ENCODE assay signal across 8 cellular contexts in genomic region chr10:104120512-104120902, GRCh38. TPM values are rescaled to one million over a fixed set of nuclear protein-coding genes. Genes with fewer than 3 reads are reported as not detected.
DNase-seq lines count a peak whose midpoint lies in the region; ATAC-seq, FAIRE-seq and TF ChIP-seq lines count a peak whose summit lies in the region.

No MANE protein-coding gene starts in this region.

- intact Hi-C loops in HepG2 (cut with micrococcal nuclease; ENCODE audit: unreplicated experiment) = loop anchor here (2.0 to 10.0 kb wide), 6 partner anchors 68 to 227 kb away; partner anchors contain the start of genes GSTO1, SLK and STN1

- peak overlapping the region; percentile 66 for H2AFZ ChIP-seq in HepG2 (ENCODE audit: low read length)

- H3K9ac ChIP-seq in HepG2 (ENCODE audit: insufficient read depth, low read depth, low read length) = peak overlapping the region; percentile 94; the same call in 1 of the 2 replicates

- H3K4me1 ChIP-seq in HepG2 (ENCODE audit: insufficient read depth, low read length) = peaks cover 23% of the 10 kb centered on the region
- H3K4me1 ChIP-seq in thoracic aorta (ENCODE audit: control insufficient read depth in 1 of 2, low read depth in 2 of 2) = peaks cover 17 to 21% of the 10 kb centered on the region in 2 donors

- no peaks in the 10 kb centered on the region for H3K36me3 ChIP-seq in HepG2 (replicated peaks in 1 of 2; ENCODE audit: control insufficient read depth in 1 of 2, insufficient read depth in 2 of 2, low read length in 2 of 2)
- no peaks in the 10 kb centered on the region for H3K36me3 ChIP-seq in thoracic aorta

- FAIRE-seq in HepG2 (lab: Jason Lieb, UNC) = no peak

- TF ChIP-seq RAD21 in HepG2 (CRISPR knock-in tag; IDR thresholded peaks at IDR 0.05) = no peak

- TF ChIP-seq CTCF in HepG2 (CRISPR knock-in tag; IDR thresholded peaks at IDR 0.05) (no peak), thoracic aorta (IDR thresholded peaks at IDR 0.05) (no peak)

- no peaks in the 10 kb centered on the region for H3K79me2 ChIP-seq in HepG2 (ENCODE audit: insufficient read depth, low read length)

- H3K9me3 ChIP-seq in HepG2 (ENCODE audit: low read length) = no peaks in the 10 kb centered on the region
- no peaks in the 10 kb centered on the region for H3K9me3 ChIP-seq in thoracic aorta

- peaks cover 28% of the 10 kb centered on the region for H3K36me3 Mint-ChIP-seq in activated T-cell treated with anti-CD3 and anti-CD28 coated beads, Interleukin-2, amount 50 U/mL, for 24 hours (ENCODE audit: low read depth)

- H3K9me3 Mint-ChIP-seq in activated T-cell treated with anti-CD3 and anti-CD28 coated beads, Interleukin-2, amount 50 U/mL, for 24 hours = no peaks in the 10 kb centered on the region

- peak overlapping the region; percentile 76 for H3K27ac ChIP-seq in adipose tissue (ENCODE audit: low read depth, low read length)
- peak overlapping the region; percentile 98 for H3K27ac ChIP-seq in HepG2 (ENCODE audit: extremely low read length, insufficient read depth, low read length)
- H3K27ac ChIP-seq in thoracic aorta = peak overlapping the region; percentile 98

- peak overlapping the region; percentile 94 for H3K4me2 ChIP-seq in HepG2 (ENCODE audit: low read depth, low read length)

- POLR2A ChIA-PET in HepG2 (lab: Yijun Ruan, JAX) = interaction anchor here (0.8 to 2.2 kb wide), 7 partner anchors 10 to 158 kb away, joined by 3 to 16 read pairs (median 5); partner anchors contain the start of gene CFAP43

- CTCF ChIA-PET in HepG2 (lab: Yijun Ruan, JAX; ENCODE audit: low intra/inter-chr PET ratio, low total read pairs) = no interaction called here

- H4K20me1 ChIP-seq in HepG2 (ENCODE audit: insufficient read depth, low read length) = no peaks in the 10 kb centered on the region

- DNase-seq in activated T-cell treated with anti-CD3 and anti-CD28 coated beads, Interleukin-2, amount 50 U/mL, for 24 hours = no peak
- no peak for DNase-seq in activated T-cell treated with anti-CD3 and anti-CD28 coated beads, Interleukin-2, amount 50 U/mL, for 1 hour
- no peak for DNase-seq in HepG2 (ENCODE audit: low spot score)
- no peak for DNase-seq in thoracic aorta (ENCODE audit: low spot score)
- no peak for DNase-seq in stimulated activated CD4-positive, alpha-beta T cell treated with anti-CD3 and anti-CD28 coated beads, Interleukin-15, amount 100 ng/mL, for 24 hours
- DNase-seq in EL = no peak

- H3K4me3 Mint-ChIP-seq in activated T-cell treated with anti-CD3 and anti-CD28 coated beads, Interleukin-2, amount 50 U/mL, for 24 hours = peak overlapping the region; percentile 92

- H3K27me3 ChIP-seq in HepG2 (ENCODE audit: control insufficient read depth in 1 of 2, insufficient read depth in 2 of 2, low read length in 2 of 2) (peaks cover 0 to 2% of the 10 kb centered on the region in 2 experiments; a peak in 1 of 5 replicates), thoracic aorta (replicated peaks; ENCODE audit: insufficient read depth) (no peaks in the 10 kb centered on the region)

- peak overlapping the region; percentile 99 for H3K27ac Mint-ChIP-seq in activated T-cell treated with anti-CD3 and anti-CD28 coated beads, Interleukin-2, amount 50 U/mL, for 24 hours

- in situ Hi-C loops in HepG2 (cut with HindIII; ENCODE audit: extremely low pct_ligation_motif_present, low pct_unique_long_range_greater_than_20kb) = loop anchor here (5.0 kb wide), 1 partner anchor 233 kb away; no protein-coding TSS in a partner anchor

- TF ChIP-seq POLR2A in HepG2 (IDR thresholded peaks at IDR 0.05; ENCODE audit: insufficient read depth in 1 of 2, low read depth in 2 of 2, low read length in 2 of 2) = no peak

- H3K4me1 Mint-ChIP-seq in activated T-cell treated with anti-CD3 and anti-CD28 coated beads, Interleukin-2, amount 50 U/mL, for 24 hours (ENCODE audit: low read depth) = peaks cover 54% of the 10 kb centered on the region

- TF ChIP-seq EP300 in HepG2 (IDR thresholded peaks at IDR 0.05; ENCODE audit: low read depth in 2 of 2, low read length in 2 of 2) (no peak), HepG2 (CRISPR knock-in tag; IDR thresholded peaks at IDR 0.05; ENCODE audit: borderline replicate concordance) (no peak)

- H3K4me3 ChIP-seq in HepG2 (replicated peaks in 1 of 3; ENCODE audit: insufficient read depth in 1 of 3, low read depth in 2 of 3, low read length in 3 of 3) (peak overlapping the region; percentile 70 to 87 (median 78); a peak in 5 of 6 replicates), thoracic aorta (peak overlapping the region; percentile 87)

- no peaks in the 10 kb centered on the region for H3K27me3 Mint-ChIP-seq in activated T-cell treated with anti-CD3 and anti-CD28 coated beads, Interleukin-2, amount 50 U/mL, for 24 hours

- no TSS peak for BruUV-seq in HepG2 (replicated peaks; lab: Mats Ljungman, UMichigan)

- WGBS in adipose tissue, 3 donors = 22 to 47% (median 37%) methylated on average over 2 of the region's 2 CpGs
- 31% methylated on average over 2 of the region's 2 CpGs for WGBS in HepG2 (ENCODE audit: low lambda C conversion rate)

- ATAC-seq in HepG2 = no peak
- no peak for ATAC-seq in thoracic aorta (ENCODE audit: insufficient number of reproducible peaks, low FRiP score, low read depth)
- ATAC-seq in GM21423 (IDR thresholded peaks at IDR 0.05; ENCODE audit: unreplicated experiment) = no peak

TF ChIP-seq in HepG2, 621 proteins besides CTCF, POLR2A, EP300 and RAD21:
- TF ChIP-seq EHMT2 (IDR thresholded peaks at IDR 0.05; ENCODE audit: borderline replicate concordance, low read depth, low read length) = 0 out of 2 replicates have a peak, but pooled peaks have one; percentile 22
- no peak for TF ChIP-seq ZNF773 (CRISPR knock-in tag; IDR thresholded peaks at IDR 0.05; ENCODE audit: borderline replicate concordance)

RNA-seq across cellular contexts. Expression of gene SFR1, which starts 1.5 kb away (rescaled TPM):
- polyA plus RNA-seq in adipose tissue (1 to 10 TPM; 3.3 to 9.6 (median 4.2) TPM), HepG2 (2011; rRNA removed) (1.6 and 2.2 TPM in 2 replicates)
- total RNA-seq in HepG2 (2016; rRNA removed; fragmentation: Illumina TruSeq; extraction: Trizol) (6.1 and 6.9 TPM in 2 replicates), thoracic aorta (1 to 10 TPM; 4.9 to 7.4 TPM)
- 4.1 and 4.3 TPM in 2 replicates for total RNA-seq in HepG2 (2016; cell fraction: cytosol; rRNA removed; fragmentation: Illumina TruSeq; extraction: Trizol; ENCODE audit: low read depth)
- 7.2 and 7.6 TPM in 2 replicates for total RNA-seq in HepG2 (2016; cell fraction: insoluble cytoplasmic fraction; rRNA removed; fragmentation: Illumina TruSeq; extraction: Trizol)
- 4.9 and 7.0 TPM in 2 replicates for total RNA-seq in HepG2 (2016; cell fraction: membrane; rRNA removed; fragmentation: Illumina TruSeq; extraction: Trizol)
- total RNA-seq in HepG2 (2016; cell fraction: nucleus; rRNA removed; fragmentation: Illumina TruSeq; extraction: Trizol) = 5.2 and 7.4 TPM in 2 replicates
- polyA plus RNA-seq in HepG2 (2011; cell fraction: cytosol; rRNA removed) = 1.4 and 1.5 TPM in 2 replicates
- 0.43 and 1.2 TPM in 2 replicates for polyA plus RNA-seq in HepG2 (2011; cell fraction: nucleus; rRNA removed)
- 2.3 and 3.8 TPM in 2 replicates for polyA plus RNA-seq in HepG2 (2012)
- polyA plus RNA-seq in HepG2 (2016; cell fraction: cytosol; fragmentation: Illumina TruSeq; extraction: Trizol; ENCODE audit: low read depth) = 1.7 and 2.1 TPM in 2 replicates
- 9.5 TPM in 2 replicates for polyA plus RNA-seq in HepG2 (2016; cell fraction: insoluble cytoplasmic fraction; fragmentation: Illumina TruSeq; extraction: Trizol; ENCODE audit: low read depth)
- polyA plus RNA-seq in HepG2 (2016; cell fraction: membrane; fragmentation: Illumina TruSeq; extraction: Trizol; ENCODE audit: low read depth) = 3.4 and 4.3 TPM in 2 replicates
- 6.6 and 10.8 TPM in 2 replicates for polyA plus RNA-seq in HepG2 (2016; cell fraction: nucleus; fragmentation: Illumina TruSeq; extraction: Trizol; ENCODE audit: insufficient read depth, low read depth)
- polyA minus RNA-seq in HepG2 (2011; rRNA and poly(A)+ RNA removed; ENCODE audit: low replicate concordance) = 2.4 TPM in 1 of 2 replicates, not detected in the other
- polyA minus RNA-seq in HepG2 (2011; cell fraction: cytosol; rRNA and poly(A)+ RNA removed) = 3.3 and 4.0 TPM in 2 replicates
- 2.0 and 2.7 TPM in 2 replicates for polyA minus RNA-seq in HepG2 (2011; cell fraction: nucleus; rRNA and poly(A)+ RNA removed)

RNA-seq across cellular contexts. Expression of gene COL17A1, which starts 34.8 kb away (rescaled TPM):
- polyA plus RNA-seq in adipose tissue = 1 to 10 TPM in 1 of 3 donors, under 1 TPM in 2; 0.12 to 1.0 (median 0.45) TPM
- not detected in 2 replicates for total RNA-seq in HepG2 (2016; rRNA removed; fragmentation: Illumina TruSeq; extraction: Trizol)
- not detected in 2 replicates for total RNA-seq in HepG2 (2016; cell fraction: cytosol; rRNA removed; fragmentation: Illumina TruSeq; extraction: Trizol; ENCODE audit: low read depth)
- 0.09 TPM in 1 of 2 replicates, not detected in the other for total RNA-seq in HepG2 (2016; cell fraction: insoluble cytoplasmic fraction; rRNA removed; fragmentation: Illumina TruSeq; extraction: Trizol)
- total RNA-seq in HepG2 (2016; cell fraction: membrane; rRNA removed; fragmentation: Illumina TruSeq; extraction: Trizol) = 0.21 TPM in 1 of 2 replicates, not detected in the other
- total RNA-seq in HepG2 (2016; cell fraction: nucleus; rRNA removed; fragmentation: Illumina TruSeq; extraction: Trizol) = not detected in 2 replicates
- 0.03 and 0.13 TPM in 2 replicates for polyA plus RNA-seq in HepG2 (2011; rRNA removed)
- polyA plus RNA-seq in HepG2 (2011; cell fraction: cytosol; rRNA removed) = 0.04 TPM in 1 of 2 replicates, not detected in the other
- 0.35 and 0.54 TPM in 2 replicates for polyA plus RNA-seq in HepG2 (2011; cell fraction: nucleus; rRNA removed)
- not detected in 2 replicates for polyA plus RNA-seq in HepG2 (2012)
- not detected in 2 replicates for polyA plus RNA-seq in HepG2 (2016; cell fraction: cytosol; fragmentation: Illumina TruSeq; extraction: Trizol; ENCODE audit: low read depth)
- not detected in 2 replicates for polyA plus RNA-seq in HepG2 (2016; cell fraction: insoluble cytoplasmic fraction; fragmentation: Illumina TruSeq; extraction: Trizol; ENCODE audit: low read depth)
- not detected in 2 replicates for polyA plus RNA-seq in HepG2 (2016; cell fraction: membrane; fragmentation: Illumina TruSeq; extraction: Trizol; ENCODE audit: low read depth)
- 0.32 TPM in 1 of 2 replicates, not detected in the other for polyA plus RNA-seq in HepG2 (2016; cell fraction: nucleus; fragmentation: Illumina TruSeq; extraction: Trizol; ENCODE audit: insufficient read depth, low read depth)
- polyA minus RNA-seq in HepG2 (2011; rRNA and poly(A)+ RNA removed; ENCODE audit: low replicate concordance) = 0.92 and 1.6 TPM in 2 replicates
- polyA minus RNA-seq in HepG2 (2011; cell fraction: cytosol; rRNA and poly(A)+ RNA removed) = not detected in 2 replicates
- polyA minus RNA-seq in HepG2 (2011; cell fraction: nucleus; rRNA and poly(A)+ RNA removed) = 0.25 TPM in 1 of 2 replicates, not detected in the other
- under 1 TPM; 0.49 to 0.95 TPM for total RNA-seq in thoracic aorta
